Comparison of ENCODE assay signal across 31 cellular contexts in the genomic region with DNA sequence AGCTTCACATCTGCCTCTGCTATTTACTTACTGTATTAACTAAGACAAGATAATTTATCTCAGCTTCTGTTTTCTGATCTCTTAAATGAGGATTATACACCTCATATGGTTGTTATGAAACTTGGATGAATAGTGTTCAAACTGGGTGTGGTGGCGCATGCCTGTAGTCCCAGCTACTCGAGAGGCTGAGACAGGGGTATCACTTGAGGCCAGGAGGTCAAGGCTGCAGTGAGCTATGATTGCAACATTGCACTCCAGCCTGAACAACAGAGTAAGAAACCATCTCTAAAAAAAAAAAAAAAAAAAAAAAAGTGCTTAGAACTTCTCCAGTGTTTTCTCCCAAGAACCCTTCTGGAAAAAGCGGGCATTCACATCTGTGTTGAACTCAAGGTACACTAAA. TPM values are rescaled to one million over a fixed set of nuclear protein-coding genes. Genes with fewer than 3 reads are reported as not detected.
DNase-seq lines count a peak whose midpoint lies in the region; ATAC-seq, FAIRE-seq and TF ChIP-seq lines count a peak whose summit lies in the region.
"Had no signal": no experiment of that assay in that cellular context is flagged by ENCODE, and none has a peak within 500 bp of the region (broad histone marks: within the 10 kb centered on the region; RNA-seq: fewer than 3 reads in every experiment).

No MANE protein-coding gene starts in this region.

- no peaks in the 10 kb centered on the region; a peak in 1 of 5 replicates for H3K27me3 ChIP-seq in HepG2 (ENCODE audit: control insufficient read depth in 1 of 2, insufficient read depth in 2 of 2, low read length in 2 of 2)
- no peaks in the 10 kb centered on the region for H3K27me3 ChIP-seq in right lobe of liver
- no peaks in the 10 kb centered on the region for H3K27me3 ChIP-seq in breast epithelium
- H3K27me3 ChIP-seq: BE2C; BLaER1; BLaER1 treated with 17β-estradiol and CSF1 and Interleukin-3, amounts not matched to agents 10 nM and 100 nM had no signal

- 0 out of 2 replicates have a peak, but pooled peaks cover 7% of the 10 kb centered on the region for H3K4me1 ChIP-seq in HepG2 (ENCODE audit: insufficient read depth, low read length)
- no peaks in the 10 kb centered on the region for H3K4me1 ChIP-seq in right lobe of liver
- no peaks in the 10 kb centered on the region for H3K4me1 ChIP-seq in breast epithelium
- H3K4me1 ChIP-seq: A549, BE2C, BLaER1, Caco-2 had no signal

- TF ChIP-seq CTCF in HepG2 (CRISPR knock-in tag; IDR thresholded peaks at IDR 0.05) (no peak), right lobe of liver (IDR thresholded peaks at IDR 0.05) (no peak), D721Med (IDR thresholded peaks at IDR 0.05; ENCODE audit: insufficient read depth, missing control alignments) (no peak), breast epithelium (IDR thresholded peaks at IDR 0.05) (no peak)

- H3K27ac ChIP-seq in HepG2 (ENCODE audit: extremely low read length, insufficient read depth, low read length) (no peak overlapping the region), right lobe of liver (no peak overlapping the region), breast epithelium (no peak overlapping the region)
- H3K27ac ChIP-seq: 22Rv1; A549; BLaER1; BLaER1 treated with 17β-estradiol and CSF1 and Interleukin-3, amounts not matched to agents 10 nM and 100 nM; C4-2B had no signal

- TF ChIP-seq EP300 in HepG2 (IDR thresholded peaks at IDR 0.05; ENCODE audit: low read depth in 2 of 2, low read length in 2 of 2) (no peak), HepG2 (CRISPR knock-in tag; IDR thresholded peaks at IDR 0.05; ENCODE audit: borderline replicate concordance) (no peak)

- BruUV-seq in HepG2 (replicated peaks; lab: Mats Ljungman, UMichigan), result no TSS peak

- CTCF ChIA-PET in HepG2 (lab: Yijun Ruan, JAX; ENCODE audit: low intra/inter-chr PET ratio, low total read pairs), result no interaction called here

- H2AFZ ChIP-seq in HepG2 (ENCODE audit: low read length), result no peak overlapping the region

- POLR2A ChIA-PET in HepG2 (lab: Yijun Ruan, JAX), result no interaction called here

- 45% methylated on average over 3 of the region's 3 CpGs for whole genome bisulfite sequencing in HepG2 (ENCODE audit: low lambda C conversion rate)
- WGBS in right lobe of liver (ENCODE audit: insufficient coverage, low coverage, low lambda C conversion rate, missing lambda C conversion rate), result 53% methylated on average over 2 of the region's 3 CpGs

- intact Hi-C loops in HepG2 (cut with micrococcal nuclease; ENCODE audit: unreplicated experiment) (no loop called here), right lobe of liver (cut with DNase I) (no loop called here), breast epithelium (cut with DNase I; ENCODE audit: low total_unique reads) (no loop called here)

- H3K9me3 ChIP-seq in HepG2 (ENCODE audit: low read length), result no peaks in the 10 kb centered on the region
- H3K9me3 ChIP-seq in right lobe of liver, result no peaks in the 10 kb centered on the region
- no peaks in the 10 kb centered on the region for H3K9me3 ChIP-seq in breast epithelium
- H3K9me3 ChIP-seq: A549, BLaER1, Caco-2 had no signal

- no peaks in the 10 kb centered on the region for H3K79me2 ChIP-seq in HepG2 (ENCODE audit: insufficient read depth, low read length)

- no peaks in the 10 kb centered on the region for H4K20me1 ChIP-seq in HepG2 (ENCODE audit: insufficient read depth, low read length)
- H4K20me1 ChIP-seq: BLaER1; BLaER1 treated with 17β-estradiol and CSF1 and Interleukin-3, amounts not matched to agents 10 nM and 100 nM had no signal

- no peaks in the 10 kb centered on the region for H3K36me3 ChIP-seq in HepG2 (replicated peaks in 1 of 2; ENCODE audit: control insufficient read depth in 1 of 2, insufficient read depth in 2 of 2, low read length in 2 of 2)
- no peaks in the 10 kb centered on the region for H3K36me3 ChIP-seq in right lobe of liver
- H3K36me3 ChIP-seq in breast epithelium, result no peaks in the 10 kb centered on the region
- H3K36me3 ChIP-seq: BE2C; BLaER1; BLaER1 treated with 17β-estradiol and CSF1 and Interleukin-3, amounts not matched to agents 10 nM and 100 nM had no signal

- no peak overlapping the region for H3K4me2 ChIP-seq in HepG2 (ENCODE audit: low read depth, low read length)
- H3K4me2 ChIP-seq: A549; BLaER1; BLaER1 treated with 17β-estradiol and CSF1 and Interleukin-3, amounts not matched to agents 10 nM and 100 nM had no signal

- ATAC-seq in HepG2 (no peak), right lobe of liver (no peak)
- ATAC-seq: A549; CD8-positive, alpha-beta T cell had no signal

- H3K4me3 ChIP-seq in HepG2 (replicated peaks in 1 of 3; ENCODE audit: insufficient read depth in 1 of 3, low read depth in 2 of 3, low read length in 3 of 3) (no peak overlapping the region), right lobe of liver (no peak overlapping the region), breast epithelium (no peak overlapping the region)
- H3K4me3 ChIP-seq: A549; BLaER1; BLaER1 treated with 17β-estradiol and CSF1 and Interleukin-3, amounts not matched to agents 10 nM and 100 nM had no signal

- no peak for TF ChIP-seq RAD21 in HepG2 (CRISPR knock-in tag; IDR thresholded peaks at IDR 0.05)

- DNase-seq in NCI-H82 (lab: John Stamatoyannopoulos, UW) (peak; percentile 21), NCI-H82 treated with DMSO at 0.1 percent for 48 hours (lab: John Stamatoyannopoulos, UW; ENCODE audit: unreplicated experiment) (no peak), HepG2 (ENCODE audit: low spot score) (no peak), right lobe of liver (no peak), D721Med (ENCODE audit: insufficient read length, low spot score) (no peak), breast epithelium (ENCODE audit: low spot score in 2 of 2) (no peak)
- DNase-seq: 8988T; ACHN; AML-193; BE2C; C1 segment of cervical spinal cord; Caco-2; Calu3; CD4-positive, alpha-beta memory T cell; CD4-positive, alpha-beta T cell; CD4-positive, CD25-positive, alpha-beta regulatory T cell; CD8-positive, alpha-beta memory T cell; CD8-positive, alpha-beta T cell; COR-L47; DMS 273 treated with DMSO at 0.1 percent for 48 hours; DMS153; DMS53; DMS79; DMS79 treated with DMSO at 0.1 percent for 48 hours; DND-41; EL had no signal

- FAIRE-seq in HepG2 (lab: Jason Lieb, UNC) (no peak), D721Med (lab: Jason Lieb, UNC) (peak; percentile 88)
- FAIRE-seq: A549 had no signal

- TF ChIP-seq POLR2A in HepG2 (IDR thresholded peaks at IDR 0.05; ENCODE audit: insufficient read depth in 1 of 2, low read depth in 2 of 2, low read length in 2 of 2), result no peak
- no peak for TF ChIP-seq POLR2A in right lobe of liver (IDR thresholded peaks at IDR 0.05)
- TF ChIP-seq POLR2A in breast epithelium (IDR thresholded peaks at IDR 0.05), result no peak

- in situ Hi-C loops in HepG2 (cut with HindIII; ENCODE audit: extremely low pct_ligation_motif_present, low pct_unique_long_range_greater_than_20kb), result no loop called here

- H3K9ac ChIP-seq in HepG2 (ENCODE audit: insufficient read depth, low read depth, low read length), result no peak overlapping the region
- H3K9ac ChIP-seq: BLaER1; BLaER1 treated with 17β-estradiol and CSF1 and Interleukin-3, amounts not matched to agents 10 nM and 100 nM had no signal

TF ChIP-seq in HepG2, 621 proteins besides CTCF, POLR2A, EP300 and RAD21:
- TF ChIP-seq NR2F6 (IDR thresholded peaks at IDR 0.05) (peak; percentile 45; the same call in 1 of the 2 replicates), NR2F6 (CRISPR knock-in tag; IDR thresholded peaks at IDR 0.05) (peak; percentile 55; the same call in 1 of the 2 replicates), BRCA1 (CRISPR knock-in tag; IDR thresholded peaks at IDR 0.05) (no peak), SAP130 (CRISPR knock-in tag; IDR thresholded peaks at IDR 0.05; ENCODE audit: low read depth) (no peak), RARA (CRISPR knock-in tag; IDR thresholded peaks at IDR 0.05) (0 out of 2 replicates have a peak, but pooled peaks have one; percentile 14), ZNF460 (CRISPR knock-in tag; IDR thresholded peaks at IDR 0.05; ENCODE audit: borderline replicate concordance) (peak; percentile 76; the same call in 1 of the 2 replicates), RNF2 (conservative IDR thresholded peaks at IDR 0.05; ENCODE audit: low read depth) (no peak)
TF ChIP-seq in HepG2: peak in this region for 3.

RNA-seq across cellular contexts. Expression of gene KLF3, which starts 19.8 kb away (rescaled TPM):
- total RNA-seq in HepG2 (2016; rRNA removed; fragmentation: Illumina TruSeq; extraction: Trizol) (29.1 and 45.2 TPM in 2 replicates), right lobe of liver (10 to 100 TPM; 21.3 to 37.6 (median 26.8) TPM), breast epithelium (10 to 100 TPM; 33.4 to 48.5 (median 36.0) TPM)
- total RNA-seq in HepG2 (2016; cell fraction: cytosol; rRNA removed; fragmentation: Illumina TruSeq; extraction: Trizol; ENCODE audit: low read depth), result 5.0 and 6.9 TPM in 2 replicates
- 29.1 and 39.1 TPM in 2 replicates for total RNA-seq in HepG2 (2016; cell fraction: insoluble cytoplasmic fraction; rRNA removed; fragmentation: Illumina TruSeq; extraction: Trizol)
- 27.0 and 29.9 TPM in 2 replicates for total RNA-seq in HepG2 (2016; cell fraction: membrane; rRNA removed; fragmentation: Illumina TruSeq; extraction: Trizol)
- total RNA-seq in HepG2 (2016; cell fraction: nucleus; rRNA removed; fragmentation: Illumina TruSeq; extraction: Trizol), result 38.1 and 42.0 TPM in 2 replicates
- polyA plus RNA-seq in HepG2 (2011; rRNA removed), result 32.2 and 37.8 TPM in 2 replicates
- polyA plus RNA-seq in HepG2 (2011; cell fraction: cytosol; rRNA removed), result 23.4 and 26.9 TPM in 2 replicates
- 34.9 and 36.5 TPM in 2 replicates for polyA plus RNA-seq in HepG2 (2011; cell fraction: nucleus; rRNA removed)
- polyA plus RNA-seq in HepG2 (2012), result 35.9 and 36.8 TPM in 2 replicates
- polyA plus RNA-seq in HepG2 (2016; cell fraction: cytosol; fragmentation: Illumina TruSeq; extraction: Trizol; ENCODE audit: low read depth), result 12.2 and 13.0 TPM in 2 replicates
- polyA plus RNA-seq in HepG2 (2016; cell fraction: insoluble cytoplasmic fraction; fragmentation: Illumina TruSeq; extraction: Trizol; ENCODE audit: low read depth), result 46.7 and 48.9 TPM in 2 replicates
- 28.6 and 30.0 TPM in 2 replicates for polyA plus RNA-seq in HepG2 (2016; cell fraction: membrane; fragmentation: Illumina TruSeq; extraction: Trizol; ENCODE audit: low read depth)
- polyA plus RNA-seq in HepG2 (2016; cell fraction: nucleus; fragmentation: Illumina TruSeq; extraction: Trizol; ENCODE audit: insufficient read depth, low read depth), result 40.1 and 41.8 TPM in 2 replicates
- 23.8 and 59.2 TPM in 2 replicates for polyA minus RNA-seq in HepG2 (2011; rRNA and poly(A)+ RNA removed; ENCODE audit: low replicate concordance)
- polyA minus RNA-seq in HepG2 (2011; cell fraction: cytosol; rRNA and poly(A)+ RNA removed), result 32.1 and 36.4 TPM in 2 replicates
- polyA minus RNA-seq in HepG2 (2011; cell fraction: nucleus; rRNA and poly(A)+ RNA removed), result 148 and 153 TPM in 2 replicates
